ENCODE assay signal across 1 cellular context in genomic region chr16:88743693-88744519, GRCh38.
TF ChIP-seq lines count a peak whose summit lies in the region.

No MANE protein-coding gene starts in this region.

TF ChIP-seq in K562, 482 proteins besides CTCF, POLR2A, EP300 and RAD21 (continued from another document):
- TF ChIP-seq, protein P1, sequence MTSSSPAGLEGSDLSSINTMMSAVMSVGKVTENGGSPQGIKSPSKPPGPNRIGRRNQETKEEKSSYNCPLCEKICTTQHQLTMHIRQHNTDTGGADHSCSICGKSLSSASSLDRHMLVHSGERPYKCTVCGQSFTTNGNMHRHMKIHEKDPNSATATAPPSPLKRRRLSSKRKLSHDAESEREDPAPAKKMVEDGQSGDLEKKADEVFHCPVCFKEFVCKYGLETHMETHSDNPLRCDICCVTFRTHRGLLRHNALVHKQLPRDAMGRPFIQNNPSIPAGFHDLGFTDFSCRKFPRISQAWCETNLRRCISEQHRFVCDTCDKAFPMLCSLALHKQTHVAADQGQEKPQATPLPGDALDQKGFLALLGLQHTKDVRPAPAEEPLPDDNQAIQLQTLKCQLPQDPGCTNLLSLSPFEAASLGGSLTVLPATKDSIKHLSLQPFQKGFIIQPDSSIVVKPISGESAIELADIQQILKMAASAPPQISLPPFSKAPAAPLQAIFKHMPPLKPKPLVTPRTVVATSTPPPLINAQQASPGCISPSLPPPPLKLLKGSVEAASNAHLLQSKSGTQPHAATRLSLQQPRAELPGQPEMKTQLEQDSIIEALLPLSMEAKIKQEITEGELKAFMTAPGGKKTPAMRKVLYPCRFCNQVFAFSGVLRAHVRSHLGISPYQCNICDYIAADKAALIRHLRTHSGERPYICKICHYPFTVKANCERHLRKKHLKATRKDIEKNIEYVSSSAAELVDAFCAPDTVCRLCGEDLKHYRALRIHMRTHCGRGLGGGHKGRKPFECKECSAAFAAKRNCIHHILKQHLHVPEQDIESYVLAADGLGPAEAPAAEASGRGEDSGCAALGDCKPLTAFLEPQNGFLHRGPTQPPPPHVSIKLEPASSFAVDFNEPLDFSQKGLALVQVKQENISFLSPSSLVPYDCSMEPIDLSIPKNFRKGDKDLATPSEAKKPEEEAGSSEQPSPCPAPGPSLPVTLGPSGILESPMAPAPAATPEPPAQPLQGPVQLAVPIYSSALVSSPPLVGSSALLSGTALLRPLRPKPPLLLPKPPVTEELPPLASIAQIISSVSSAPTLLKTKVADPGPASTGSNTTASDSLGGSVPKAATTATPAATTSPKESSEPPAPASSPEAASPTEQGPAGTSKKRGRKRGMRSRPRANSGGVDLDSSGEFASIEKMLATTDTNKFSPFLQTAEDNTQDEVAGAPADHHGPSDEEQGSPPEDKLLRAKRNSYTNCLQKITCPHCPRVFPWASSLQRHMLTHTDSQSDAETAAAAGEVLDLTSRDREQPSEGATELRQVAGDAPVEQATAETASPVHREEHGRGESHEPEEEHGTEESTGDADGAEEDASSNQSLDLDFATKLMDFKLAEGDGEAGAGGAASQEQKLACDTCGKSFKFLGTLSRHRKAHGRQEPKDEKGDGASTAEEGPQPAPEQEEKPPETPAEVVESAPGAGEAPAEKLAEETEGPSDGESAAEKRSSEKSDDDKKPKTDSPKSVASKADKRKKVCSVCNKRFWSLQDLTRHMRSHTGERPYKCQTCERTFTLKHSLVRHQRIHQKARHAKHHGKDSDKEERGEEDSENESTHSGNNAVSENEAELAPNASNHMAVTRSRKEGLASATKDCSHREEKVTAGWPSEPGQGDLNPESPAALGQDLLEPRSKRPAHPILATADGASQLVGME (CRISPR knock-in tag; IDR thresholded peaks at IDR 0.05), result no peak
- TF ChIP-seq DEAF1 (CRISPR knock-in tag; IDR thresholded peaks at IDR 0.05) (0 out of 2 replicates have a peak, but pooled peaks have one; percentile 23), KAT8 (IDR thresholded peaks at IDR 0.05; ENCODE audit: low read depth) (no peak), NFE2 (IDR thresholded peaks at IDR 0.05; ENCODE audit: low read depth) (no peak), ATF1 (CRISPR knock-in tag; IDR thresholded peaks at IDR 0.05) (no peak), ATF1 (tag; IDR thresholded peaks at IDR 0.05) (0 out of 2 replicates have a peak, but pooled peaks have one; percentile 15), PHF21A (IDR thresholded peaks at IDR 0.05; ENCODE audit: borderline replicate concordance, low read depth) (no peak), ZBTB40 (IDR thresholded peaks at IDR 0.05) (no peak), ZBTB40 (CRISPR knock-in tag; IDR thresholded peaks at IDR 0.05) (no peak), HDAC1 (IDR thresholded peaks at IDR 0.05) (0 out of 4 replicates have a peak, but pooled peaks of 1 of the 2 experiments have one; percentile 41), ZNF785 (CRISPR knock-in tag; IDR thresholded peaks at IDR 0.05) (no peak), NFE2L1 (tag; IDR thresholded peaks at IDR 0.05; ENCODE audit: borderline replicate concordance, low read depth) (no peak), HDAC3 (IDR thresholded peaks at IDR 0.05; ENCODE audit: borderline replicate concordance, partially characterized antibody) (no peak), STAT5B (CRISPR knock-in tag; IDR thresholded peaks at IDR 0.05) (no peak), NFATC3 (IDR thresholded peaks at IDR 0.05) (no peak), NCOR1 (IDR thresholded peaks at IDR 0.05) (no peak), MTA1 (IDR thresholded peaks at IDR 0.05; ENCODE audit: borderline replicate concordance) (no peak), DPF2 (IDR thresholded peaks at IDR 0.05) (no peak), SETDB1 (IDR thresholded peaks at IDR 0.05; ENCODE audit: low read length) (no peak), SIN3B (IDR thresholded peaks at IDR 0.05; ENCODE audit: low read depth) (no peak), ZNF24 (IDR thresholded peaks at IDR 0.05) (no peak), HDAC2 (IDR thresholded peaks at IDR 0.05) (no peak), ZNF512 (tag; IDR thresholded peaks at IDR 0.05) (no peak)
- TF ChIP-seq, protein P2, sequence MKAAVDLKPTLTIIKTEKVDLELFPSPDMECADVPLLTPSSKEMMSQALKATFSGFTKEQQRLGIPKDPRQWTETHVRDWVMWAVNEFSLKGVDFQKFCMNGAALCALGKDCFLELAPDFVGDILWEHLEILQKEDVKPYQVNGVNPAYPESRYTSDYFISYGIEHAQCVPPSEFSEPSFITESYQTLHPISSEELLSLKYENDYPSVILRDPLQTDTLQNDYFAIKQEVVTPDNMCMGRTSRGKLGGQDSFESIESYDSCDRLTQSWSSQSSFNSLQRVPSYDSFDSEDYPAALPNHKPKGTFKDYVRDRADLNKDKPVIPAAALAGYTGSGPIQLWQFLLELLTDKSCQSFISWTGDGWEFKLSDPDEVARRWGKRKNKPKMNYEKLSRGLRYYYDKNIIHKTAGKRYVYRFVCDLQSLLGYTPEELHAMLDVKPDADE (conservative IDR thresholded peaks at IDR 0.05; ENCODE audit: control insufficient read depth, low read depth, low read length), result no peak
- TF ChIP-seq, protein P3, sequence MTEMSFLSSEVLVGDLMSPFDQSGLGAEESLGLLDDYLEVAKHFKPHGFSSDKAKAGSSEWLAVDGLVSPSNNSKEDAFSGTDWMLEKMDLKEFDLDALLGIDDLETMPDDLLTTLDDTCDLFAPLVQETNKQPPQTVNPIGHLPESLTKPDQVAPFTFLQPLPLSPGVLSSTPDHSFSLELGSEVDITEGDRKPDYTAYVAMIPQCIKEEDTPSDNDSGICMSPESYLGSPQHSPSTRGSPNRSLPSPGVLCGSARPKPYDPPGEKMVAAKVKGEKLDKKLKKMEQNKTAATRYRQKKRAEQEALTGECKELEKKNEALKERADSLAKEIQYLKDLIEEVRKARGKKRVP (CRISPR knock-in tag; IDR thresholded peaks at IDR 0.05), result no peak
